ENCODE assay signal across 8 cellular contexts in genomic region chr10:50621981-50622496, GRCh38. TPM values are rescaled to one million over a fixed set of nuclear protein-coding genes. Genes with fewer than 3 reads are reported as not detected.
A peak's percentile ranks its signal among the peaks of the same experiment; 100 is the strongest.
DNase-seq lines count a peak whose midpoint lies in the region; ATAC-seq and TF ChIP-seq lines count a peak whose summit lies in the region.

No MANE protein-coding gene starts in this region.

- H3K4me3 ChIP-seq in ACC112 (ENCODE audit: low read depth, low read length) = peak overlapping the region; percentile 95
- peak overlapping the region; percentile 88 to 97 (median 91) for H3K4me3 ChIP-seq in right lobe of liver

- peak overlapping the region; percentile 89 for H2AFZ ChIP-seq in ACC112 (ENCODE audit: low read length, unreplicated experiment)

- peaks cover 7% of the 10 kb centered on the region for H3K4me1 ChIP-seq in ACC112 (ENCODE audit: control insufficient read depth, insufficient read depth, low read length, unreplicated experiment)
- peaks cover 0 to 16% (median 6%) of the 10 kb centered on the region in 4 donors for H3K4me1 ChIP-seq in right lobe of liver

- peak; percentile 30 for ATAC-seq in GM18508 (IDR thresholded peaks at IDR 0.05; ENCODE audit: insufficient read depth, unreplicated experiment)
- peak; percentile 28 for ATAC-seq in HG03045 (IDR thresholded peaks at IDR 0.05; ENCODE audit: unreplicated experiment)
- peak; percentile 49 to 68 (median 62) for ATAC-seq in right lobe of liver

- DNase-seq in NCI-H2227 treated with DMSO at 0.1 percent for 48 hours (lab: John Stamatoyannopoulos, UW) = peak; percentile 36
- DNase-seq in activated CD4-positive, alpha-beta T cell treated with anti-CD3 and anti-CD28 coated beads, Interleukin-2, amount 50 U/mL, for 4 hours = peak; percentile 55 to 58
- peak; percentile 95 for DNase-seq in dermis blood vessel endothelial cell
- peak; percentile 98 to 99 (median 98) for DNase-seq in right lobe of liver
- DNase-seq in stimulated activated CD4-positive, alpha-beta T cell treated with anti-CD3 and anti-CD28 coated beads, Interleukin-4, amount 100 ng/mL, for 4 hours = peak; percentile 43 to 75

- TF ChIP-seq CTCF in right lobe of liver (IDR thresholded peaks at IDR 0.05) = peak in 2 of 4 donors; percentile 11 to 14

- H3K27me3 ChIP-seq in ACC112 (ENCODE audit: insufficient read depth, low read length) = no peaks in the 10 kb centered on the region
- H3K27me3 ChIP-seq in right lobe of liver = no peaks in the 10 kb centered on the region

- H3K9me3 ChIP-seq in right lobe of liver = no peaks in the 10 kb centered on the region

- no peaks in the 10 kb centered on the region for H3K36me3 ChIP-seq in ACC112 (ENCODE audit: insufficient read depth, low read length)
- H3K36me3 ChIP-seq in right lobe of liver = no peaks in the 10 kb centered on the region

- peaks cover 19% of the 10 kb centered on the region for H3K79me2 ChIP-seq in ACC112 (ENCODE audit: control insufficient read depth, insufficient read depth, low read length, unreplicated experiment)

- intact Hi-C loops in right lobe of liver (cut with DNase I) = loop anchor here in 1 of 2 donors (10.0 kb wide), 1 partner anchor 47 kb away; no protein-coding TSS in a partner anchor

- peak; percentile 47 for TF ChIP-seq POLR2A in right lobe of liver (IDR thresholded peaks at IDR 0.05)

- H3K27ac ChIP-seq in ACC112 (ENCODE audit: low read depth, low read length) (peak overlapping the region; percentile 93), right lobe of liver (peak overlapping the region; percentile 93 to 97 (median 95))

- WGBS in right lobe of liver (ENCODE audit: insufficient coverage, low coverage, low lambda C conversion rate, missing lambda C conversion rate) = 0% methylated on average over 13 of the region's 17 CpGs

RNA-seq across cellular contexts. Expression of gene SGMS1, which starts 1.7 kb away (rescaled TPM):
- total RNA-seq in dermis blood vessel endothelial cell (64.0 and 69.3 TPM in 2 replicates), right lobe of liver (10 to 100 TPM; 13.6 to 49.8 (median 20.0) TPM)

Comparison
In these comparisons a context has a peak if more than half of its experiments do, and no peak if none do; other contexts are left out.
1. Peak in every context shown above with its lines: DNase-seq, ATAC-seq, H3K4me3 ChIP-seq and H3K27ac ChIP-seq.
2. DNase-seq: peak in every context shown above with its lines; median percentile 98 in right lobe of liver; 95 in dermis blood vessel endothelial cell; 59 in stimulated activated CD4-positive, alpha-beta T cell treated with anti-CD3 and anti-CD28 coated beads, Interleukin-4, amount 100 ng/mL, for 4 hours; 56 in activated CD4-positive, alpha-beta T cell treated with anti-CD3 and anti-CD28 coated beads, Interleukin-2, amount 50 U/mL, for 4 hours; 36 in NCI-H2227 treated with DMSO at 0.1 percent for 48 hours.